12 cellular contexts compared by ENCODE assay signal in genomic region chr10:50469778-50470193, GRCh38.
DNase-seq lines count a peak whose midpoint lies in the region; ATAC-seq and TF ChIP-seq lines count a peak whose summit lies in the region.
"Had no signal": no experiment of that assay in that cellular context is flagged by ENCODE, and none has a peak within 500 bp of the region (broad histone marks: within the 10 kb centered on the region; RNA-seq: fewer than 3 reads in every experiment).

No MANE protein-coding gene starts in this region.

- no peak overlapping the region for H2BK12ac ChIP-seq in mesenchymal stem cell (ENCODE audit: low read length in 2 of 2)

- no peak overlapping the region for H4K91ac ChIP-seq in mesenchymal stem cell (ENCODE audit: low read length)

- no peak overlapping the region for H3K4me2 ChIP-seq in mesenchymal stem cell (ENCODE audit: low read length, poor library complexity, severe bottlenecking)

- no peak overlapping the region for H2BK15ac ChIP-seq in mesenchymal stem cell (ENCODE audit: low read depth, poor library complexity, severe bottlenecking)

- peak overlapping the region; percentile 7 for H3K4me3 Mint-ChIP-seq in T-helper 17 cell
- H3K4me3 Mint-ChIP-seq: CD4-positive, alpha-beta T cell had no signal

- H3K4me3 ChIP-seq in AG10803 (ENCODE audit: low read length) (no peak overlapping the region), mesenchymal stem cell (ENCODE audit: insufficient read depth in 1 of 2, low read depth in 1 of 2, low read length in 2 of 2) (peak overlapping the region in 1 of 2 experiments; percentile 51)
- H3K4me3 ChIP-seq: cardiac muscle cell had no signal

- H3K27ac Mint-ChIP-seq in T-helper 17 cell = no peak overlapping the region
- H3K27ac Mint-ChIP-seq: CD4-positive, alpha-beta T cell had no signal

- no peaks in the 10 kb centered on the region for H3K36me3 ChIP-seq in mesenchymal stem cell (ENCODE audit: control insufficient read depth in 1 of 2, insufficient read depth in 2 of 2, low read depth in 1 of 2, low read length in 2 of 2)
- H3K36me3 ChIP-seq: cardiac muscle cell had no signal

- H2AK5ac ChIP-seq in mesenchymal stem cell (ENCODE audit: low read length, severe bottlenecking) = no peak overlapping the region

- H3K27me3 ChIP-seq in mesenchymal stem cell (ENCODE audit: control insufficient read depth in 1 of 2, insufficient read depth in 1 of 2, low read length in 2 of 2) = no peaks in the 10 kb centered on the region
- H3K27me3 ChIP-seq: cardiac muscle cell, foreskin keratinocyte had no signal

- no peaks in the 10 kb centered on the region for H3K27me3 Mint-ChIP-seq in T-helper 17 cell
- H3K27me3 Mint-ChIP-seq: CD4-positive, alpha-beta T cell had no signal

- no peaks in the 10 kb centered on the region for H3K36me3 Mint-ChIP-seq in T-helper 17 cell (ENCODE audit: low read depth)

- no peak overlapping the region for H3K27ac ChIP-seq in mesenchymal stem cell (ENCODE audit: low read length, poor library complexity, severe bottlenecking)
- H3K27ac ChIP-seq: cardiac muscle cell had no signal

- peak; percentile 51 for DNase-seq in AG10803 (ENCODE audit: low read depth)
- DNase-seq in T-helper 17 cell = no peak
- no peak for DNase-seq in mesenchymal stem cell
- DNase-seq in RPMI8226 = no peak
- no peak for DNase-seq in amniotic stem cell (lab: John Stamatoyannopoulos, UW)
- no peak for DNase-seq in middle frontal gyrus (ENCODE audit: extremely low spot score, low spot score)
- DNase-seq in ACHN = no peak
- DNase-seq: CD4-positive, alpha-beta T cell; NCI-H2029 had no signal

- 88% methylated on average over 2 of the region's 3 CpGs for WGBS in mesenchymal stem cell

- no peak overlapping the region for H3K23ac ChIP-seq in mesenchymal stem cell (ENCODE audit: low read length in 2 of 2)

- peak overlapping the region; percentile 24 for H3K9ac ChIP-seq in mesenchymal stem cell (ENCODE audit: low read length)

- H4K8ac ChIP-seq in mesenchymal stem cell (ENCODE audit: low read length) = no peak overlapping the region

- H2BK120ac ChIP-seq in mesenchymal stem cell (ENCODE audit: low read depth, low read length) = no peak overlapping the region

- in situ Hi-C loops in ACHN (cut with HindIII; ENCODE audit: low pct_ligation_motif_present, low pct_unique_long_range_greater_than_20kb, low sequenced_read_pairs) = no loop called here

- peaks cover 46% of the 10 kb centered on the region for H3K4me1 Mint-ChIP-seq in T-helper 17 cell

- ATAC-seq in GM21723 (IDR thresholded peaks at IDR 0.05; ENCODE audit: unreplicated experiment) (peak; percentile 37), T-helper 17 cell (no peak)

- no peak for TF ChIP-seq CTCF in AG10803 (conservative IDR thresholded peaks at IDR 0.05; ENCODE audit: low read length)

- H3K9me3 ChIP-seq in T-helper 17 cell (ENCODE audit: control insufficient read depth, low read length, poor library complexity, severe bottlenecking) (no peaks in the 10 kb centered on the region), mesenchymal stem cell (ENCODE audit: control insufficient read depth, low read length) (no peaks in the 10 kb centered on the region)

- H2BK5ac ChIP-seq in mesenchymal stem cell (ENCODE audit: low read depth, low read length, poor library complexity, severe bottlenecking) = no peak overlapping the region

- no peak overlapping the region for H3K14ac ChIP-seq in mesenchymal stem cell (ENCODE audit: low read length in 2 of 2)

- no peak overlapping the region for H3K4ac ChIP-seq in mesenchymal stem cell (ENCODE audit: low read depth in 1 of 2, low read length in 2 of 2)

- no peak overlapping the region for H2AFZ ChIP-seq in mesenchymal stem cell (ENCODE audit: low read depth, low read length)

- H3K18ac ChIP-seq in mesenchymal stem cell (ENCODE audit: low read depth in 1 of 2, low read length in 2 of 2) = no peak overlapping the region

- peaks cover 4% of the 10 kb centered on the region for H3K4me1 ChIP-seq in mesenchymal stem cell (ENCODE audit: control insufficient read depth, insufficient read depth, low read depth, low read length)

- H3K79me1 ChIP-seq in mesenchymal stem cell (replicated peaks; ENCODE audit: low read length, poor library complexity, severe bottlenecking) = peaks cover 2% of the 10 kb centered on the region
